14 cellular contexts compared by ENCODE assay signal in the genomic region with DNA sequence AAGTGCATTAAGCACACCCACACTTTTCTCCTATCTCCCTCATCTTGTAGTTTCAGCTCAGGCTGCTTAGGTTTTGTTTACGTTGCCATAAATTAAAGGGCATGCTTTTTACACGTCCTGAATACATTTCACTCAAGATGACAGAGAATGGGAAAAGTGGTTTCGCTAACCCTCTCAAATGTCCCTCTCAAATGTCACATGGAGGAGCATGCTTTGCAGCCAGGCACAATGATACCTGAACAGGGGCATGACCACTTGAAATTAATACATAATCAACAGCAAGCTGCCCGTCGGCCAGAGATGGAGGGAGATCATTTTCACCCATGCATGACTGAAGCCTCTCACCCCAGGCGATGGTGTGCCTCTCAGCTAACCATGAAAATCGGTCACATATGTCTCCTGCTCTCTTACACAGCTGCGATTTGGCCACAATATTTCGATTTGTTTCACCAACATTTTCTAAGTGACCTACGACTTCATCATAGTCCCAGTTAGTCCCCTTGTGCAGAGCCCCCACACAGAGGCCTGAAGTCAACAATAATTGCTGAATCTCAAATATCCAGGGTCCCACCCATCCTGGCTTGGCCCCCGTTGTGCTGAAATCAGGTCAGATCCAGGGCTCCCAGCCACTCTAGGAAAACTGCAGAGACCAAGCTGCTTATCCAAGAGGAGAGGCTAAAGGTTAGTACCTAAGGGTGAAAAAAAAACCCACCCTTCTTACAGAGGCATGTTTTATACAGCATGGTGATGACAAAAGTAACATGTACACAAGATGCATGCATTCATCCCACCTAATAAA.
DNase-seq lines count a peak whose midpoint lies in the region; ATAC-seq and TF ChIP-seq lines count a peak whose summit lies in the region.
"Had no signal": no experiment of that assay in that cellular context is flagged by ENCODE, and none has a peak within 500 bp of the region (broad histone marks: within the 10 kb centered on the region; RNA-seq: fewer than 3 reads in every experiment).

No MANE protein-coding gene starts in this region.

- CTCF ChIA-PET in RWPE1 (lab: Yijun Ruan, JAX) = no interaction called here

- H2BK15ac ChIP-seq in neuronal stem cell (ENCODE audit: low read length) = no peak overlapping the region

- H3K4ac ChIP-seq in neuronal stem cell (ENCODE audit: low read length) = no peak overlapping the region

- H3K4me3 ChIP-seq in neuronal stem cell (ENCODE audit: low read length in 2 of 2) (no peak overlapping the region), ascending aorta (no peak overlapping the region)
- H3K4me3 ChIP-seq: GM23248, sigmoid colon, SK-N-MC, transverse colon had no signal

- no peak overlapping the region for H4K91ac ChIP-seq in neuronal stem cell (ENCODE audit: low read depth, low read length, poor library complexity)

- H2BK5ac ChIP-seq in neuronal stem cell (ENCODE audit: low read length) = no peak overlapping the region

- no peak overlapping the region for H3K18ac ChIP-seq in neuronal stem cell (ENCODE audit: low read length)

- H3K36me3 ChIP-seq in neuronal stem cell (replicated peaks in 1 of 2; ENCODE audit: control insufficient read depth in 2 of 2, insufficient read depth in 2 of 2, low read length in 2 of 2) (no peaks in the 10 kb centered on the region), ascending aorta (no peaks in the 10 kb centered on the region)
- H3K36me3 ChIP-seq: sigmoid colon, transverse colon had no signal

- no peak overlapping the region for H2BK120ac ChIP-seq in neuronal stem cell (ENCODE audit: low read depth, low read length)

- DNase-seq in DMS53 (lab: John Stamatoyannopoulos, UW) (peak; percentile 98), NCI-H146 (lab: John Stamatoyannopoulos, UW) (peak; percentile 38), NCI-H526 (lab: John Stamatoyannopoulos, UW) (peak; percentile 64 to 76), neuronal stem cell (ENCODE audit: low spot score) (no peak), RWPE1 (ENCODE audit: low spot score) (no peak), ascending aorta (ENCODE audit: low spot score in 2 of 2) (no peak)
- no peak for DNase-seq in activated CD4-positive, CD25-positive, alpha-beta regulatory T cell (lab: John Stamatoyannopoulos, UW)
- DNase-seq: activated CD8-positive, alpha-beta T cell treated with anti-CD3 and anti-CD28 coated beads for 36 hours; GM23248; sigmoid colon; stimulated activated CD4-positive, alpha-beta T cell treated with anti-CD3 and anti-CD28 coated beads, Interleukin-2, amount 100 ng/mL, for 48 hours; transverse colon had no signal

- no peak overlapping the region for H4K8ac ChIP-seq in neuronal stem cell (ENCODE audit: low read depth, low read length)

- H3K9me3 ChIP-seq in neuronal stem cell (replicated peaks in 1 of 2; ENCODE audit: control insufficient read depth in 2 of 2, insufficient read depth in 1 of 2, low read depth in 1 of 2, low read length in 2 of 2) = no peaks in the 10 kb centered on the region
- H3K9me3 ChIP-seq in ascending aorta = no peaks in the 10 kb centered on the region
- H3K9me3 ChIP-seq: sigmoid colon, transverse colon had no signal

- H3K27ac ChIP-seq in neuronal stem cell (replicated peaks; ENCODE audit: low read length) = no peak overlapping the region
- no peak overlapping the region for H3K27ac ChIP-seq in RWPE1
- H3K27ac ChIP-seq in ascending aorta = no peak overlapping the region
- H3K27ac ChIP-seq: GM23248, sigmoid colon, SK-N-MC, transverse colon had no signal

- TF ChIP-seq CTCF in RWPE1 (conservative IDR thresholded peaks at IDR 0.05; ENCODE audit: low read depth) (no peak), ascending aorta (IDR thresholded peaks at IDR 0.05) (no peak)

- H3K9ac ChIP-seq in neuronal stem cell (ENCODE audit: low read depth, low read length, poor library complexity) = no peak overlapping the region
- H3K9ac ChIP-seq: GM23248 had no signal

- no peak for ATAC-seq in GM19397 (IDR thresholded peaks at IDR 0.05; ENCODE audit: unreplicated experiment)
- ATAC-seq: activated CD8-positive, alpha-beta T cell treated with anti-CD3 and anti-CD28 coated beads for 36 hours had no signal

- H2AK5ac ChIP-seq in neuronal stem cell (ENCODE audit: low read depth, low read length) = no peak overlapping the region

- H3K23ac ChIP-seq in neuronal stem cell (ENCODE audit: low read depth, low read length, poor library complexity) = no peak overlapping the region

- peaks cover 0 to 7% of the 10 kb centered on the region in 2 donors for H3K4me1 ChIP-seq in neuronal stem cell (ENCODE audit: control insufficient read depth in 2 of 2, insufficient read depth in 1 of 2, low read depth in 1 of 2, low read length in 2 of 2)
- H3K4me1 ChIP-seq in ascending aorta = no peaks in the 10 kb centered on the region

- H3K4me2 ChIP-seq in neuronal stem cell (ENCODE audit: insufficient read depth, low read length, poor library complexity, severe bottlenecking) = no peak overlapping the region

- no peak overlapping the region for H2BK12ac ChIP-seq in neuronal stem cell (ENCODE audit: low read length)

- POLR2A ChIA-PET in RWPE1 (lab: Yijun Ruan, JAX; ENCODE audit: low non-redundant PET) = no interaction called here

- intact Hi-C loops in ascending aorta (cut with DNase I) = no loop called here

- no peaks in the 10 kb centered on the region for H3K79me1 ChIP-seq in neuronal stem cell (ENCODE audit: low read depth, low read length)

- no peak overlapping the region for H3K14ac ChIP-seq in neuronal stem cell (ENCODE audit: low read length)

- H3K27me3 ChIP-seq in neuronal stem cell (ENCODE audit: control insufficient read depth in 3 of 3, insufficient read depth in 3 of 3, low read depth in 1 of 3, low read length in 3 of 3) (no peaks in the 10 kb centered on the region), ascending aorta (no peaks in the 10 kb centered on the region)
- H3K27me3 ChIP-seq: sigmoid colon, transverse colon had no signal

- WGBS in neuronal stem cell (ENCODE audit: extremely low coverage in 2 of 2, insufficient read length in 2 of 2, insufficient replicate concordance in 1 of 2), 2 donors = no CpG with 5 or more reads among the region's 11 CpGs

- peak overlapping the region; percentile 57 for H2AFZ ChIP-seq in neuronal stem cell (ENCODE audit: low read length)
- H2AFZ ChIP-seq: GM23248 had no signal

Comparison
In these comparisons a context has a peak if more than half of its experiments do, and no peak if none do; other contexts are left out.
1. DNase-seq: peak in DMS53 (single experiment), NCI-H146 (single experiment) and NCI-H526 (2 of 2); none in neuronal stem cell (single experiment), RWPE1 (single experiment), ascending aorta (0 of 2) and activated CD4-positive, CD25-positive, alpha-beta regulatory T cell (0 of 4).